19 cellular contexts compared by ENCODE assay signal in the genomic region with DNA sequence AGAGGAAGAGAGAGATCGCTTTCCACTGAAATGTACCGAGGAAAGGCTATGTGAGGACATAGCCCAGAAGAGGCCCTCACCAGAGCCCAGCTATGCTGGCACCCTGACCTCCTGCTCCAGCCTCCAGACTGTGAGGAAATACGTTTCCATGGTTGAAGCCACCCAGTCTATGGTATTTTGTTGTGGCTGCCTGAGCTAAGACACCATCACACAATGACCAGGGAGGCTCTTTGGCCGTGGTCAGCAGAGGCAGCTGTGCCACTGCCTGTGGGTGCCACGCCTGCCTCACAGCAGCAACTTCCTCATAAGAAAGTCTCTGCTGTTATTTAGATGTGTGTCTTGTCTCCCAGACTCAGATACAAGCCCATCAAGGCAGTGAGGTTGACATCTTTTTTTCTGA.
"Had no signal": no experiment of that assay in that cellular context is flagged by ENCODE, and none has a peak within 500 bp of the region (broad histone marks: within the 10 kb centered on the region; RNA-seq: fewer than 3 reads in every experiment).

No MANE protein-coding gene starts in this region.

- H3K27me3 Mint-ChIP-seq: naive thymus-derived CD8-positive, alpha-beta T cell; stimulated activated naive B cell treated with anti-CD40 and anti-IgM and Interleukin-4, amounts not matched to agents 10 μg/mL and 1 μg/mL and 100 μg/mL, for 72 hours; stimulated activated naive CD8-positive, alpha-beta T cell treated with anti-CD3 and anti-CD28 coated beads, Interleukin-15, amount 100 ng/mL, for 72 hours had no signal

- H3K9me3 Mint-ChIP-seq: naive thymus-derived CD8-positive, alpha-beta T cell; stimulated activated naive CD8-positive, alpha-beta T cell treated with anti-CD3 and anti-CD28 coated beads, Interleukin-15, amount 100 ng/mL, for 72 hours had no signal

- H3K36me3 Mint-ChIP-seq: stimulated activated naive B cell treated with anti-CD40 and anti-IgM and Interleukin-4, amounts not matched to agents 10 μg/mL and 1 μg/mL and 100 μg/mL, for 72 hours had no signal

- H3K4me3 ChIP-seq: hepatocyte, testis, transverse colon had no signal

- ATAC-seq: foreskin keratinocyte; naive thymus-derived CD8-positive, alpha-beta T cell; stimulated activated naive B cell treated with anti-CD40 and anti-IgM and Interleukin-4, amounts not matched to agents 10 μg/mL and 1 μg/mL and 100 μg/mL, for 72 hours; stimulated activated naive CD8-positive, alpha-beta T cell treated with anti-CD3 and anti-CD28 coated beads, Interleukin-15, amount 100 ng/mL, for 72 hours had no signal

- H3K4me3 Mint-ChIP-seq: endodermal cell; naive thymus-derived CD8-positive, alpha-beta T cell; stimulated activated naive B cell treated with anti-CD40 and anti-IgM and Interleukin-4, amounts not matched to agents 10 μg/mL and 1 μg/mL and 100 μg/mL, for 72 hours; stimulated activated naive CD8-positive, alpha-beta T cell treated with anti-CD3 and anti-CD28 coated beads, Interleukin-15, amount 100 ng/mL, for 72 hours had no signal

- H3K9me3 ChIP-seq: neutrophil, testis, transverse colon had no signal

- H3K27me3 ChIP-seq: foreskin keratinocyte, hepatocyte, neutrophil, testis, transverse colon had no signal

- H3K27ac Mint-ChIP-seq: endodermal cell; naive thymus-derived CD8-positive, alpha-beta T cell; stimulated activated naive B cell treated with anti-CD40 and anti-IgM and Interleukin-4, amounts not matched to agents 10 μg/mL and 1 μg/mL and 100 μg/mL, for 72 hours; stimulated activated naive CD8-positive, alpha-beta T cell treated with anti-CD3 and anti-CD28 coated beads, Interleukin-15, amount 100 ng/mL, for 72 hours had no signal

- DNase-seq: cerebellar nuclear complex; effector CD4-positive, alpha-beta T cell; endodermal cell; erythroblast; foreskin keratinocyte; head of caudate nucleus; kidney; left cardiac atrium; mesendoderm; naive thymus-derived CD8-positive, alpha-beta T cell; stimulated activated CD4-positive, alpha-beta T cell treated with anti-CD3 and anti-CD28 coated beads, Interleukin-15, amount 100 ng/mL, for 24 hours; stimulated activated CD4-positive, alpha-beta T cell treated with anti-CD3 and anti-CD28 coated beads, Interleukin-1b, Interleukin-23, amount 100 ng/mL, for 48 hours; stimulated activated CD4-positive, alpha-beta T cell treated with anti-CD3 and anti-CD28 coated beads, Interleukin-4, amount 100 ng/mL, for 4 hours; stimulated activated naive B cell treated with anti-CD40 and anti-IgM and Interleukin-4, amounts not matched to agents 10 μg/mL and 1 μg/mL and 100 μg/mL, for 72 hours; stimulated activated naive CD8-positive, alpha-beta T cell treated with anti-CD3 and anti-CD28 coated beads, Interleukin-15, amount 100 ng/mL, for 72 hours; testis; transverse colon had no signal

- H3K4me1 ChIP-seq: foreskin keratinocyte, transverse colon had no signal

- H2AFZ ChIP-seq: hepatocyte had no signal

- H3K27ac ChIP-seq: foreskin keratinocyte, hepatocyte, neutrophil, testis, transverse colon had no signal

- H3K79me2 ChIP-seq: hepatocyte had no signal

- H3K4me2 ChIP-seq: hepatocyte had no signal

- H3K36me3 ChIP-seq: neutrophil, transverse colon had no signal
